In the genomic region with DNA sequence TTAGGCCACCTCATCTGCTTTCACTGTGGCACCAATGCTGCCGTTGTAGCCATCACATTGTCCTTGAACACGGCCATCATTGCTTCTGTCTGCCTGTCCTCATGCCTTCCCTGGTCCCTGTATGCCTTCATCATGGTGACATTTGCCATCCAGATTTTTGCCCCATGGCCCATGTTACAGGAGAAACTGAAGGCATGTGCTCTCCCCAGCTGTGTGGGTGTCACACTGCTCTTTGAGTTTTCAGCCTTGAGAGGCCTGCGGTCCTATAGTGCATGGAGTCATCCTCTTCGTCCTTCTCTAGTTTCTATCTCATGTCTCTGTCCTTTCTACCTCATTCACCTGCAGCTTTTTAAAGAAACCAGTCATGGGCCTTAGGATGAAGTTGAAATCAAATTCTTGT, we compare ENCODE assay signal across 2 cellular contexts.
TF ChIP-seq lines count a peak whose summit lies in the region.

No MANE protein-coding gene starts in this region.

TF ChIP-seq in IMR-90, 13 proteins besides CTCF, POLR2A, EP300 and RAD21:
- TF ChIP-seq, protein P1, sequence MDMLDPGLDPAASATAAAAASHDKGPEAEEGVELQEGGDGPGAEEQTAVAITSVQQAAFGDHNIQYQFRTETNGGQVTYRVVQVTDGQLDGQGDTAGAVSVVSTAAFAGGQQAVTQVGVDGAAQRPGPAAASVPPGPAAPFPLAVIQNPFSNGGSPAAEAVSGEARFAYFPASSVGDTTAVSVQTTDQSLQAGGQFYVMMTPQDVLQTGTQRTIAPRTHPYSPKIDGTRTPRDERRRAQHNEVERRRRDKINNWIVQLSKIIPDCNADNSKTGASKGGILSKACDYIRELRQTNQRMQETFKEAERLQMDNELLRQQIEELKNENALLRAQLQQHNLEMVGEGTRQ (IDR thresholded peaks at IDR 0.05; ENCODE audit: low read depth, low read length) = no peak
- TF ChIP-seq CHD1 (IDR thresholded peaks at IDR 0.05; ENCODE audit: low read depth, low read length) = no peak
- TF ChIP-seq NFE2L2 (IDR thresholded peaks at IDR 0.05; ENCODE audit: low read depth, low read length) = no peak
- no peak for TF ChIP-seq BHLHE40 (IDR thresholded peaks at IDR 0.05; ENCODE audit: low read depth, low read length)
- no peak for TF ChIP-seq MAFK (IDR thresholded peaks at IDR 0.05; ENCODE audit: low read depth, low read length)
- TF ChIP-seq, protein P2, sequence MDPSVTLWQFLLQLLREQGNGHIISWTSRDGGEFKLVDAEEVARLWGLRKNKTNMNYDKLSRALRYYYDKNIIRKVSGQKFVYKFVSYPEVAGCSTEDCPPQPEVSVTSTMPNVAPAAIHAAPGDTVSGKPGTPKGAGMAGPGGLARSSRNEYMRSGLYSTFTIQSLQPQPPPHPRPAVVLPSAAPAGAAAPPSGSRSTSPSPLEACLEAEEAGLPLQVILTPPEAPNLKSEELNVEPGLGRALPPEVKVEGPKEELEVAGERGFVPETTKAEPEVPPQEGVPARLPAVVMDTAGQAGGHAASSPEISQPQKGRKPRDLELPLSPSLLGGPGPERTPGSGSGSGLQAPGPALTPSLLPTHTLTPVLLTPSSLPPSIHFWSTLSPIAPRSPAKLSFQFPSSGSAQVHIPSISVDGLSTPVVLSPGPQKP (IDR thresholded peaks at IDR 0.05; ENCODE audit: borderline replicate concordance, low read depth, low read length) = no peak
- TF ChIP-seq CEBPB (IDR thresholded peaks at IDR 0.05; ENCODE audit: low read depth, low read length) = no peak
- TF ChIP-seq RFX5 (IDR thresholded peaks at IDR 0.05; ENCODE audit: low read depth, low read length) = no peak
- no peak for TF ChIP-seq RCOR1 (IDR thresholded peaks at IDR 0.05; ENCODE audit: insufficient replicate concordance, low read length)
- no peak for TF ChIP-seq MAZ (IDR thresholded peaks at IDR 0.05; ENCODE audit: borderline replicate concordance, low read depth, low read length)
- TF ChIP-seq MXI1 (IDR thresholded peaks at IDR 0.05; ENCODE audit: borderline replicate concordance, low read depth, low read length) = no peak
- no peak for TF ChIP-seq FOS (IDR thresholded peaks at IDR 0.05; ENCODE audit: low read depth, low read length)
- TF ChIP-seq SMC3 (IDR thresholded peaks at IDR 0.05; ENCODE audit: low read depth, low read length) = no peak

TF ChIP-seq in K562, 482 proteins besides CTCF, POLR2A, EP300 and RAD21:
- no peak for TF ChIP-seq HCFC1 (IDR thresholded peaks at IDR 0.05; ENCODE audit: low read depth, low read length)
- TF ChIP-seq SMC3 (conservative IDR thresholded peaks at IDR 0.05; ENCODE audit: insufficient read depth, low read depth, low read length) = no peak
- TF ChIP-seq ZNF699 (CRISPR knock-in tag; IDR thresholded peaks at IDR 0.05; ENCODE audit: insufficient replicate concordance) = no peak
- no peak for TF ChIP-seq ZNF79 (CRISPR knock-in tag; IDR thresholded peaks at IDR 0.05; ENCODE audit: low read depth)
- TF ChIP-seq ZNF124 (CRISPR knock-in tag; IDR thresholded peaks at IDR 0.05) = no peak
- TF ChIP-seq RHOXF2B (CRISPR knock-in tag; conservative IDR thresholded peaks at IDR 0.05) = no peak
- TF ChIP-seq NR4A1 (CRISPR knock-in tag; IDR thresholded peaks at IDR 0.05) = no peak
- TF ChIP-seq NR4A1 (tag; IDR thresholded peaks at IDR 0.05) = no peak
- no peak for TF ChIP-seq ZNF239 (CRISPR knock-in tag; IDR thresholded peaks at IDR 0.05)
- TF ChIP-seq, protein P3, sequence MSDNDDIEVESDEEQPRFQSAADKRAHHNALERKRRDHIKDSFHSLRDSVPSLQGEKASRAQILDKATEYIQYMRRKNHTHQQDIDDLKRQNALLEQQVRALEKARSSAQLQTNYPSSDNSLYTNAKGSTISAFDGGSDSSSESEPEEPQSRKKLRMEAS (CRISPR knock-in tag; IDR thresholded peaks at IDR 0.05) = no peak
- no peak for TF ChIP-seq POLR2B (IDR thresholded peaks at IDR 0.05; ENCODE audit: low read depth, partially characterized antibody)
- TF ChIP-seq SAFB (IDR thresholded peaks at IDR 0.05; ENCODE audit: borderline replicate concordance, low read depth, low read length) = no peak
- no peak for TF ChIP-seq SRSF1 (IDR thresholded peaks at IDR 0.05; ENCODE audit: low read depth, low read length)
- TF ChIP-seq ZNF766 (CRISPR knock-in tag; conservative IDR thresholded peaks at IDR 0.05) = no peak
- TF ChIP-seq SP2 (IDR thresholded peaks at IDR 0.05; ENCODE audit: extremely low read depth, low read depth, low read length, poor library complexity, severe bottlenecking) = no peak
- TF ChIP-seq ARID2 (IDR thresholded peaks at IDR 0.05) = no peak
- no peak for TF ChIP-seq NR2C2 (CRISPR knock-in tag; IDR thresholded peaks at IDR 0.05)
- TF ChIP-seq NR2C2 (tag; IDR thresholded peaks at IDR 0.05) = no peak
- no peak for TF ChIP-seq HNRNPL (IDR thresholded peaks at IDR 0.05; ENCODE audit: low read depth, low read length)
- TF ChIP-seq, protein P4, sequence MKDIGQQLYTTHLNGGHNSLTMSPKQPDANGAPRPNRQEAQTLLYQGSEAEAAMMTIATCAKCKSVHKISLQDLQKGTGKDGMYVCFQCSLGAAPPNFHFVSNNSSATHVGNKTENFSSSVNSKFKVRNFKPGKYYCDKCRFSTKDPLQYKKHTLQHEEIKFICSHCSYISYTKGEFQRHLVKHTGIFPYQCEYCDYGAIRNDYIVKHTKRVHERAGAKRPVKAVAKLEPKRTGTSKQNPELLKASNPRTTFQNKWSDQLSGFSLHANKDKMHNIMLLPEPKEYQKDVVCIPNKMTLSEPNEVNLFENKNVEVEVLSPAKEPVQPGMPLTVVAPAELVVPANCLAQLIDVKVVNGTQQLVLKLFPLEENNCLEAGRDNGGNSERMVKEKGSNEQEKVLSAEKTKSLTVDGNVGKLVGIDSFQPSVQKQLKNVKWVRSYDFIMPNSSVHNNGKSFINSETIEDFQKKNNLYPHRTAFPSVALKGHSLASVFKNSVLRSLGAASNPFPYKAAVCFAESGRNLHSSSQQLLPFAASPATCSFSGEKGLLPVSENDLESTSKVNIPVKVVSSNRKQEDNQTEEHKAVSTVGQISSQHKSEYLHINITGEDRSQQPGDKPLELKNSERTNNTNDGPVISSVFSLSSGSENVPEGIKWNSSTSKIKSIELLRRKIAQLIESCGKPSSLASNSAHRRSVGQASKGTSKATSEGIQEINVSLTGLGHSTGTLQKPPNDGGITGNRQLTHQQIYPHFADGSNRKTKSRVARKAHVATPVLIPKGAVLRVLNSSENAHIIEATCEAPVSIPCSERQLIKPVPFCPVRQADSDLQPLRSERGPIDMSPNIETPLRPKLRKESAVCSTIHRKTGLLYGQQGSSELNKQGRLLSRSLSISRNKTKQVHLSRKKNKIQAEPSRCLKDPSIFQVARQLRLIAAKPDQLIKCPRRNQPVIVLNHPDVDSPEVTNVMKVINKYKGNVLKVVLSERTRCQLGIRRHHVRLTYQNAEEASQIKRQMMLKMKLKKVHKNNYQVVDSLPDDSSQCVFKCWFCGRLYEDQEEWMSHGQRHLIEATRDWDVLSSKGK (CRISPR knock-in tag; IDR thresholded peaks at IDR 0.05) = no peak
- TF ChIP-seq, protein P5, sequence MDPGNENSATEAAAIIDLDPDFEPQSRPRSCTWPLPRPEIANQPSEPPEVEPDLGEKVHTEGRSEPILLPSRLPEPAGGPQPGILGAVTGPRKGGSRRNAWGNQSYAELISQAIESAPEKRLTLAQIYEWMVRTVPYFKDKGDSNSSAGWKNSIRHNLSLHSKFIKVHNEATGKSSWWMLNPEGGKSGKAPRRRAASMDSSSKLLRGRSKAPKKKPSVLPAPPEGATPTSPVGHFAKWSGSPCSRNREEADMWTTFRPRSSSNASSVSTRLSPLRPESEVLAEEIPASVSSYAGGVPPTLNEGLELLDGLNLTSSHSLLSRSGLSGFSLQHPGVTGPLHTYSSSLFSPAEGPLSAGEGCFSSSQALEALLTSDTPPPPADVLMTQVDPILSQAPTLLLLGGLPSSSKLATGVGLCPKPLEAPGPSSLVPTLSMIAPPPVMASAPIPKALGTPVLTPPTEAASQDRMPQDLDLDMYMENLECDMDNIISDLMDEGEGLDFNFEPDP (CRISPR knock-in tag; IDR thresholded peaks at IDR 0.05) = no peak
